In genomic region chr11:62883677-62884076, GRCh38 we compare ENCODE assay signal across 1 cellular context.
TF ChIP-seq lines count a peak whose summit lies in the region.

No MANE protein-coding gene starts in this region.

TF ChIP-seq in GM12878, 131 proteins besides CTCF, POLR2A, EP300 and RAD21:
- TF ChIP-seq, protein P1, sequence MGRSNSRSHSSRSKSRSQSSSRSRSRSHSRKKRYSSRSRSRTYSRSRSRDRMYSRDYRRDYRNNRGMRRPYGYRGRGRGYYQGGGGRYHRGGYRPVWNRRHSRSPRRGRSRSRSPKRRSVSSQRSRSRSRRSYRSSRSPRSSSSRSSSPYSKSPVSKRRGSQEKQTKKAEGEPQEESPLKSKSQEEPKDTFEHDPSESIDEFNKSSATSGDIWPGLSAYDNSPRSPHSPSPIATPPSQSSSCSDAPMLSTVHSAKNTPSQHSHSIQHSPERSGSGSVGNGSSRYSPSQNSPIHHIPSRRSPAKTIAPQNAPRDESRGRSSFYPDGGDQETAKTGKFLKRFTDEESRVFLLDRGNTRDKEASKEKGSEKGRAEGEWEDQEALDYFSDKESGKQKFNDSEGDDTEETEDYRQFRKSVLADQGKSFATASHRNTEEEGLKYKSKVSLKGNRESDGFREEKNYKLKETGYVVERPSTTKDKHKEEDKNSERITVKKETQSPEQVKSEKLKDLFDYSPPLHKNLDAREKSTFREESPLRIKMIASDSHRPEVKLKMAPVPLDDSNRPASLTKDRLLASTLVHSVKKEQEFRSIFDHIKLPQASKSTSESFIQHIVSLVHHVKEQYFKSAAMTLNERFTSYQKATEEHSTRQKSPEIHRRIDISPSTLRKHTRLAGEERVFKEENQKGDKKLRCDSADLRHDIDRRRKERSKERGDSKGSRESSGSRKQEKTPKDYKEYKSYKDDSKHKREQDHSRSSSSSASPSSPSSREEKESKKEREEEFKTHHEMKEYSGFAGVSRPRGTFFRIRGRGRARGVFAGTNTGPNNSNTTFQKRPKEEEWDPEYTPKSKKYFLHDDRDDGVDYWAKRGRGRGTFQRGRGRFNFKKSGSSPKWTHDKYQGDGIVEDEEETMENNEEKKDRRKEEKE (IDR thresholded peaks at IDR 0.05): no peak
- TF ChIP-seq STAT3 (IDR thresholded peaks at IDR 0.05; ENCODE audit: low read depth, low read length) (no peak), ZNF592 (IDR thresholded peaks at IDR 0.05) (no peak), CEBPB (IDR thresholded peaks at IDR 0.05; ENCODE audit: borderline replicate concordance in 1 of 2, low read depth in 2 of 2, low read length in 2 of 2) (no peak)
